8 cellular contexts compared by ENCODE assay signal in the genomic region with DNA sequence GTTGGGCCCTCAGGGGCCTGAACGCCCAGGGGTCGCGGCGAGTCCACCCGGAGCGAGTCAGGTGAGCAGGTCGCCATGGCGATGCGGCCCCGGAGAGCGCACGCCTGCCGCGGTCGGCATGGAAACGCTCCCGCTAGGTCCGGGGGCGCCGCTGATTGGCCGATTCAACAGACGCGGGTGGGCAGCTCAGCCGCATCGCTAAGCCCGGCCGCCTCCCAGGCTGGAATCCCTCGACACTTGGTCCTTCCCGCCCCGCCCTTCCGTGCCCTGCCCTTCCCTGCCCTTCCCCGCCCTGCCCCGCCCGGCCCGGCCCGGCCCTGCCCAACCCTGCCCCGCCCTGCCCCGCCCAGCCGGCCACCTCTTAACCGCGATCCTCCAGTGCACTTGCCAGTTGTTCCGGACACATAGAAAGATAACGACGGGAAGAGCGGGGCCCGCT. TPM values are rescaled to one million over a fixed set of nuclear protein-coding genes. Genes with fewer than 3 reads are reported as not detected.
DNase-seq lines count a peak whose midpoint lies in the region; ATAC-seq, FAIRE-seq and TF ChIP-seq lines count a peak whose summit lies in the region.

Gene CCNA1 (plus strand): TSS at position 390 of the 439 bp plus-strand sequence. CDS start 562 bp downstream, outside the sequence.

- no peaks in the 10 kb centered on the region for H3K36me3 Mint-ChIP-seq in effector memory CD8-positive, alpha-beta T cell (ENCODE audit: insufficient read depth)

- peak within 1 kb of the TSS; percentile 79 to 95 for H3K4me2 ChIP-seq in H1 (ENCODE audit: insufficient read depth in 1 of 2, low read depth in 2 of 2, low read length in 2 of 2)

- peak within 1 kb of the TSS in 2 of 4 experiments; percentile 20 to 38; a peak in 2 of 7 replicates for H3K9ac ChIP-seq in H1 (replicated peaks in 1 of 4; ENCODE audit: extremely low read depth in 1 of 4, low read depth in 3 of 4, low read length in 3 of 4)

- H4K5ac ChIP-seq in H1 (ENCODE audit: insufficient read length, low read depth, low read length), result no peak within 1 kb of the TSS

- TF ChIP-seq CTCF in GM10248 (IDR thresholded peaks at IDR 0.05; ENCODE audit: control extremely low read depth, extremely low read depth, low read depth, missing control alignments), result no peak
- TF ChIP-seq CTCF in H1 (IDR thresholded peaks at IDR 0.05; ENCODE audit: control extremely low read depth in 1 of 3, insufficient read depth in 1 of 3, low read depth in 1 of 3, low read length in 3 of 3), result no peak

- H3K14ac ChIP-seq in H1 (ENCODE audit: insufficient read length), result no peak within 1 kb of the TSS

- H2AK5ac ChIP-seq in H1 (ENCODE audit: low read depth, low read length), result no peak within 1 kb of the TSS

- no peaks in the 10 kb centered on the region for H3K9me3 ChIP-seq in H1 (ENCODE audit: insufficient read depth in 2 of 2, low read depth in 1 of 2, low read length in 1 of 2)
- no peaks in the 10 kb centered on the region for H3K9me3 ChIP-seq in muscle layer of duodenum (ENCODE audit: control insufficient read depth in 1 of 2, low read length in 2 of 2)

- H2BK12ac ChIP-seq in H1 (ENCODE audit: low read depth, low read length), result no peak within 1 kb of the TSS

- H3K27me3 Mint-ChIP-seq in effector memory CD8-positive, alpha-beta T cell, result peaks cover 37 to 54% of the 10 kb centered on the region in 2 donors

- peak within 1 kb of the TSS; percentile 36 for H4K8ac ChIP-seq in H1 (ENCODE audit: extremely low read depth, insufficient read depth, low read length)

- H2BK120ac ChIP-seq in H1 (replicated peaks; ENCODE audit: low read depth, low read length), result no peak within 1 kb of the TSS

- 2% methylated on average over 13 of the region's 46 CpGs; no CpG with 5 or more reads in 1 of the 2 experiments for WGBS in H1 (ENCODE audit: extremely low coverage in 1 of 2, insufficient coverage in 1 of 2, insufficient read length in 1 of 2, insufficient replicate concordance in 2 of 2, low coverage in 1 of 2, low lambda C conversion rate in 2 of 2, missing lambda C conversion rate in 1 of 2), 2 experiments

- DNase-seq in GM10248 (ENCODE audit: extremely low spot score), result peak; percentile 51
- DNase-seq in SK-N-DZ (ENCODE audit: low spot score), result peak; percentile 41
- peak; percentile 69 to 91 for DNase-seq in H1 (ENCODE audit: low read depth in 1 of 2, low spot score in 2 of 2)
- DNase-seq in effector CD8-positive, alpha-beta T cell (lab: John Stamatoyannopoulos, UW), result no peak
- DNase-seq in effector memory CD8-positive, alpha-beta T cell, result no peak

- H2BK20ac ChIP-seq in H1 (ENCODE audit: low read length), result no peak within 1 kb of the TSS

- H3K18ac ChIP-seq in H1 (ENCODE audit: extremely low read depth, low read length), result no peak within 1 kb of the TSS

- H3K56ac ChIP-seq in H1 (replicated peaks; ENCODE audit: insufficient read length, low read depth, low read length), result no peak within 1 kb of the TSS

- H3K23ac ChIP-seq in H1 (ENCODE audit: insufficient read length), result no peak within 1 kb of the TSS

- no peaks in the 10 kb centered on the region for H4K20me1 ChIP-seq in H1 (replicated peaks in 1 of 2; ENCODE audit: control insufficient read depth in 1 of 2, insufficient read depth in 2 of 2, low read length in 2 of 2)

- no peak for TF ChIP-seq POLR2A in H1 (IDR thresholded peaks at IDR 0.05; ENCODE audit: control extremely low read depth in 1 of 2, low read depth in 2 of 2, low read length in 2 of 2)

- no peak for FAIRE-seq in H1 (lab: Jason Lieb, UNC)

- no peak within 1 kb of the TSS for H2BK15ac ChIP-seq in H1 (ENCODE audit: low read length)

- H3K4ac ChIP-seq in H1 (replicated peaks; ENCODE audit: insufficient read length, low read depth, low read length), result no peak within 1 kb of the TSS

- peak within 1 kb of the TSS in 1 of 2 donors; percentile 34 for H3K4me3 Mint-ChIP-seq in effector memory CD8-positive, alpha-beta T cell

- H3K4me1 Mint-ChIP-seq in effector memory CD8-positive, alpha-beta T cell (ENCODE audit: low read depth in 2 of 2), result no peaks in the 10 kb centered on the region

- no peaks in the 10 kb centered on the region for H3K36me3 ChIP-seq in H1 (ENCODE audit: control insufficient read depth in 2 of 4, insufficient read depth in 4 of 4, low read length in 3 of 4)
- H3K36me3 ChIP-seq in muscle layer of duodenum (ENCODE audit: control insufficient read depth in 1 of 2, insufficient read depth in 2 of 2, low read length in 2 of 2), result no peaks in the 10 kb centered on the region

- H3K27ac Mint-ChIP-seq in effector memory CD8-positive, alpha-beta T cell, result no peak within 1 kb of the TSS

- H3K23me2 ChIP-seq in H1 (ENCODE audit: low read depth, low read length), result peaks cover 13% of the 10 kb centered on the region; the same call in 1 of the 2 replicates

- H2BK5ac ChIP-seq in H1 (ENCODE audit: low read depth, low read length), result no peak within 1 kb of the TSS

- POLR2A ChIA-PET in GM10248 (lab: Yijun Ruan, JAX) (no interaction called here), H1 (lab: Charles Lee; ENCODE audit: partially characterized antibody) (interaction anchor here (1.0 kb wide), 1 partner anchor 11 kb away, joined by 3 read pairs; no protein-coding TSS in a partner anchor)

- H3K4me1 ChIP-seq in H1 (replicated peaks in 1 of 4; ENCODE audit: control insufficient read depth in 3 of 4, insufficient read depth in 4 of 4, low read length in 3 of 4) (peaks cover 0 to 5% (median 4%) of the 10 kb centered on the region in 4 experiments; a peak in 4 of 7 replicates), muscle layer of duodenum (ENCODE audit: control insufficient read depth in 1 of 2, insufficient read depth in 2 of 2, low read length in 2 of 2) (peaks cover 0 to 33% of the 10 kb centered on the region in 2 donors)

- TF ChIP-seq EP300 in H1 (IDR thresholded peaks at IDR 0.05; ENCODE audit: borderline replicate concordance in 1 of 2, low read depth in 2 of 2, low read length in 2 of 2), result no peak

- H3K27ac ChIP-seq in H1 (ENCODE audit: low read depth, low read length) (no peak within 1 kb of the TSS), muscle layer of duodenum (ENCODE audit: low read length) (no peak within 1 kb of the TSS)

- no peaks in the 10 kb centered on the region for H3K79me1 ChIP-seq in H1 (ENCODE audit: low read depth, low read length)

- TF ChIP-seq RAD21 in H1 (IDR thresholded peaks at IDR 0.05 in 1 of 2, conservative IDR thresholded peaks at IDR 0.05 in 1 of 2; ENCODE audit: low read depth in 2 of 2, low read length in 2 of 2), result no peak

- H3K4me3 ChIP-seq in H1 (ENCODE audit: extremely low read depth in 1 of 4, insufficient read depth in 2 of 4, low read depth in 3 of 4, low read length in 4 of 4), result peak within 1 kb of the TSS; percentile 56 to 84 (median 68)
- peak within 1 kb of the TSS; percentile 44 to 80 for H3K4me3 ChIP-seq in muscle layer of duodenum (ENCODE audit: low read depth in 1 of 2, low read length in 2 of 2)

- CTCF ChIA-PET in GM10248 (lab: Yijun Ruan, JAX) (no interaction called here), H1 (lab: Charles Lee; ENCODE audit: partially characterized antibody) (interaction anchor here (1.0 kb wide), 1 partner anchor 13 kb away, joined by 3 read pairs; no protein-coding TSS in a partner anchor)

- peaks cover 3 to 7% of the 10 kb centered on the region in 2 donors for H3K9me3 Mint-ChIP-seq in effector memory CD8-positive, alpha-beta T cell

- H3K27me3 ChIP-seq in H1 (replicated peaks in 1 of 4; ENCODE audit: control insufficient read depth in 3 of 4, extremely low read depth in 1 of 4, insufficient read depth in 3 of 4, low read length in 3 of 4) (peaks cover 26 to 50% (median 43%) of the 10 kb centered on the region in 4 experiments), muscle layer of duodenum (ENCODE audit: low read depth, low read length) (peaks cover 31% of the 10 kb centered on the region)

- ATAC-seq in HG02885 (IDR thresholded peaks at IDR 0.05; ENCODE audit: poor library complexity, unreplicated experiment) (peak; percentile 55), HG03039 (IDR thresholded peaks at IDR 0.05; ENCODE audit: unreplicated experiment) (no peak)
- ATAC-seq in effector memory CD8-positive, alpha-beta T cell (replicated peaks), result no peak

- peak within 1 kb of the TSS; percentile 56; the same call in 1 of the 2 replicates for H2AFZ ChIP-seq in H1 (ENCODE audit: low read length)

- H4K91ac ChIP-seq in H1 (replicated peaks; ENCODE audit: insufficient read length, low read length), result no peak within 1 kb of the TSS

- H3K79me2 ChIP-seq in H1 (ENCODE audit: control insufficient read depth in 1 of 2, insufficient read depth in 2 of 2, low read length in 2 of 2), result no peaks in the 10 kb centered on the region

TF ChIP-seq in H1, 55 proteins besides CTCF, POLR2A, EP300 and RAD21 (continues in another document):
- TF ChIP-seq, protein P1, sequence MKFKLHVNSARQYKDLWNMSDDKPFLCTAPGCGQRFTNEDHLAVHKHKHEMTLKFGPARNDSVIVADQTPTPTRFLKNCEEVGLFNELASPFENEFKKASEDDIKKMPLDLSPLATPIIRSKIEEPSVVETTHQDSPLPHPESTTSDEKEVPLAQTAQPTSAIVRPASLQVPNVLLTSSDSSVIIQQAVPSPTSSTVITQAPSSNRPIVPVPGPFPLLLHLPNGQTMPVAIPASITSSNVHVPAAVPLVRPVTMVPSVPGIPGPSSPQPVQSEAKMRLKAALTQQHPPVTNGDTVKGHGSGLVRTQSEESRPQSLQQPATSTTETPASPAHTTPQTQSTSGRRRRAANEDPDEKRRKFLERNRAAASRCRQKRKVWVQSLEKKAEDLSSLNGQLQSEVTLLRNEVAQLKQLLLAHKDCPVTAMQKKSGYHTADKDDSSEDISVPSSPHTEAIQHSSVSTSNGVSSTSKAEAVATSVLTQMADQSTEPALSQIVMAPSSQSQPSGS (IDR thresholded peaks at IDR 0.05; ENCODE audit: low read length), result no peak
- TF ChIP-seq POU5F1 (IDR thresholded peaks at IDR 0.05; ENCODE audit: low read depth, low read length) (no peak), SIN3A (conservative IDR thresholded peaks at IDR 0.05 in 1 of 2, IDR thresholded peaks at IDR 0.05 in 1 of 2; ENCODE audit: low read depth in 1 of 2, low read length in 2 of 2) (peak; percentile 42 to 87; a peak in 2 of 4 replicates), YY1 (IDR thresholded peaks at IDR 0.05; ENCODE audit: low read depth, low read length) (no peak; the same call in 1 of the 2 replicates), ASH2L (IDR thresholded peaks at IDR 0.05; ENCODE audit: low read length) (no peak)

RNA-seq across cellular contexts. Expression of gene CCNA1, which starts in this region (rescaled TPM):
- polyA plus RNA-seq in SK-N-DZ (2014; cell fraction: cytosol; rRNA removed), result 2.2 and 2.6 TPM in 2 replicates
- 1.9 and 2.4 TPM in 2 replicates for polyA plus RNA-seq in SK-N-DZ (2014; cell fraction: nucleus; rRNA removed)
- 4.0 and 4.1 TPM in 2 replicates for total RNA-seq in H1 (2021; fragmentation: NEBNext Ultra II Directional; extraction: Animal tissue kit (Norgen Biotek cat#: 25700))
- polyA plus RNA-seq in H1 (2011; rRNA removed), result 2.2 and 2.7 TPM in 2 replicates
- polyA plus RNA-seq in H1 (2011; cell fraction: cytosol; rRNA removed), result 3.2 TPM
- 1.6 TPM for polyA plus RNA-seq in H1 (2011; cell fraction: nucleus; rRNA removed)
- polyA plus RNA-seq in H1 (2012, experiment 1 of 2), result 1.5 to 2.2 TPM (median 1.8 TPM) in 4 replicates
- 0.34 TPM for polyA plus RNA-seq in H1 (2012, experiment 2 of 2)
- polyA plus RNA-seq in H1 (2013, experiment 1 of 2), result 3.0 TPM
- polyA plus RNA-seq in H1 (2013, experiment 2 of 2), result 3.1 TPM
- 1.2 and 2.3 TPM in 2 replicates for polyA minus RNA-seq in H1 (2011; rRNA and poly(A)+ RNA removed)
- 0.95 TPM for polyA minus RNA-seq in H1 (2011; cell fraction: cytosol; rRNA and poly(A)+ RNA removed)
- 1.2 TPM for polyA minus RNA-seq in H1 (2011; cell fraction: nucleus; rRNA and poly(A)+ RNA removed)

Comparison
In these comparisons a context has a peak if more than half of its experiments do, and no peak if none do; other contexts are left out.
1. DNase-seq: peak in GM10248 (single experiment), SK-N-DZ (single experiment) and H1 (2 of 2); none in effector CD8-positive, alpha-beta T cell (single experiment) and effector memory CD8-positive, alpha-beta T cell (0 of 3).